ENCODE assay signal across 18 cellular contexts in the genomic region with DNA sequence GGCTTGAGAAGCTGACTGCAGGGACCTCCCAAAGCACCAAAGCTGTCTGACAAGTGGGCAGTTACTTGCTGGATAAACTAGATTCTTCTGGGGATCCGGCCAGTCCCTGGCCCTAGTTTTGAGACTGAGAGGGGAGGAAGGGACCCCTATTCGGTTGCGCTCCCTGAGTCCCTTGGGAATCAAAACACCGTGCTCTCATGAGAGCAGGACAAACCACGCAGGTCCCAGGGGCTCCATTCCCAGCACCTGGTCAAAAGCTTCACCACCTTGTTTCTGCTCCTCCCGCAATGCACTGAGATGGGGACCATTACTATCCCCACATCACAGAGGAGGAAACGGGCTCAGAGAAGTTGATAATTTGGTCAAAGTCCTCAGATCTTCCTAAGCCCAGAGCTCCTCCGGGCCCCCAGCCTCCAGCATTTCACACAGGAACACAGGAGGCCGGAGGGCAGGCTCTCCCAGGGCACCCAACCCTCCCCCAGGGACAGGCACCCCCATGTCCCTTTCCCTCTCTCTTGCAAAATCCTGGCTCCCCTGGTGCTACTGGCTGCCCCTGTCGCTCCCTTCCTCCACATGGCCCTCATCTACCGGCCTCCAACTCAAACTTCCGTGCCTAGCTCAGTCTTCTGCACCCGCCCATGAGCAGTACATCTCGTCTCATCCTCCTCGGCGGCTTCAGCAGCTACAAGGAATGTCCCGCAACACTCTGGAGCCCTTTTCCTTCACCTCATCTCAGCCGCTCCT. TPM values are rescaled to one million over a fixed set of nuclear protein-coding genes. Genes with fewer than 3 reads are reported as not detected.
DNase-seq lines count a peak whose midpoint lies in the region; ATAC-seq and TF ChIP-seq lines count a peak whose summit lies in the region.
"Had no signal": no experiment of that assay in that cellular context is flagged by ENCODE, and none has a peak within 500 bp of the region (broad histone marks: within the 10 kb centered on the region; RNA-seq: fewer than 3 reads in every experiment).

No MANE protein-coding gene starts in this region.

- no peak for ATAC-seq in activated CD8-positive, alpha-beta T cell treated with anti-CD3 and anti-CD28 coated beads for 36 hours
- ATAC-seq in stimulated activated naive CD8-positive, alpha-beta T cell treated with anti-CD3 and anti-CD28 coated beads, Interleukin-15, amount 100 ng/mL, for 72 hours: no peak
- ATAC-seq: activated CD4-positive, CD25-positive, alpha-beta regulatory T cell treated with anti-CD3 and anti-CD28 coated beads, Interleukin-2, amount 50 U/mL, for 24 hours; gastrocnemius medialis; pancreas had no signal

- H3K27me3 ChIP-seq in smooth muscle cell (ENCODE audit: low read depth): no peaks in the 10 kb centered on the region
- H3K27me3 ChIP-seq: gastrocnemius medialis, pancreas, spleen had no signal

- H3K36me3 ChIP-seq in smooth muscle cell (ENCODE audit: low read depth): no peaks in the 10 kb centered on the region

- H3K9me3 ChIP-seq in smooth muscle cell (replicated peaks; ENCODE audit: low read depth): no peaks in the 10 kb centered on the region
- H3K9me3 ChIP-seq: gastrocnemius medialis, pancreas, spleen had no signal

- intact Hi-C loops in activated naive CD4-positive, alpha-beta T cell treated with anti-CD3 and anti-CD28 coated beads for 36 hours (cut with micrococcal nuclease): no loop called here
- intact Hi-C loops in activated CD8-positive, alpha-beta T cell treated with anti-CD3 and anti-CD28 coated beads for 36 hours (cut with micrococcal nuclease): no loop called here

- peaks cover 26% of the 10 kb centered on the region for H3K4me1 Mint-ChIP-seq in activated naive CD4-positive, alpha-beta T cell treated with anti-CD3 and anti-CD28 coated beads, Interleukin-2, amount 10 ng/mL, durations not matched to agents 7 days and 5 days
- peaks cover 26% of the 10 kb centered on the region for H3K4me1 Mint-ChIP-seq in activated naive CD4-positive, alpha-beta T cell treated with anti-CD3 and anti-CD28 coated beads for 36 hours (ENCODE audit: low read depth)
- H3K4me1 Mint-ChIP-seq in activated CD8-positive, alpha-beta T cell treated with anti-CD3 and anti-CD28 coated beads for 36 hours (ENCODE audit: low read depth): peaks cover 28% of the 10 kb centered on the region
- H3K4me1 Mint-ChIP-seq in immature natural killer cell: peaks cover 23 to 26% of the 10 kb centered on the region in 2 donors
- peaks cover 53% of the 10 kb centered on the region for H3K4me1 Mint-ChIP-seq in stimulated activated naive CD8-positive, alpha-beta T cell treated with anti-CD3 and anti-CD28 coated beads, Interleukin-15, amount 100 ng/mL, for 72 hours

- H2AFZ ChIP-seq in smooth muscle cell (ENCODE audit: low read depth): no peak overlapping the region
- H2AFZ ChIP-seq: PC-9 had no signal

- TF ChIP-seq CTCF in activated CD8-positive, alpha-beta T cell treated with anti-CD3 and anti-CD28 coated beads for 36 hours (IDR thresholded peaks at IDR 0.05): no peak
- TF ChIP-seq CTCF in smooth muscle cell (IDR thresholded peaks at IDR 0.05; ENCODE audit: borderline replicate concordance, insufficient read depth, poor library complexity, severe bottlenecking): no peak

- no peak overlapping the region for H3K4me2 ChIP-seq in smooth muscle cell
- H3K4me2 ChIP-seq: PC-9 had no signal

- H3K9me3 Mint-ChIP-seq in activated naive CD4-positive, alpha-beta T cell treated with anti-CD3 and anti-CD28 coated beads, Interleukin-2, amount 10 ng/mL, durations not matched to agents 7 days and 5 days: no peaks in the 10 kb centered on the region
- H3K9me3 Mint-ChIP-seq in activated naive CD4-positive, alpha-beta T cell treated with anti-CD3 and anti-CD28 coated beads for 36 hours: no peaks in the 10 kb centered on the region
- H3K9me3 Mint-ChIP-seq in activated CD8-positive, alpha-beta T cell treated with anti-CD3 and anti-CD28 coated beads for 36 hours: no peaks in the 10 kb centered on the region
- no peaks in the 10 kb centered on the region for H3K9me3 Mint-ChIP-seq in immature natural killer cell
- no peaks in the 10 kb centered on the region for H3K9me3 Mint-ChIP-seq in stimulated activated naive CD8-positive, alpha-beta T cell treated with anti-CD3 and anti-CD28 coated beads, Interleukin-15, amount 100 ng/mL, for 72 hours

- H3K4me1 ChIP-seq in smooth muscle cell (ENCODE audit: low read depth): peaks cover 13% of the 10 kb centered on the region

- H3F3A ChIP-seq in smooth muscle cell (ENCODE audit: low read depth): peaks cover 12% of the 10 kb centered on the region

- peak overlapping the region; percentile 28 for H3K27ac Mint-ChIP-seq in activated naive CD4-positive, alpha-beta T cell treated with anti-CD3 and anti-CD28 coated beads, Interleukin-2, amount 10 ng/mL, durations not matched to agents 7 days and 5 days
- no peak overlapping the region for H3K27ac Mint-ChIP-seq in activated naive CD4-positive, alpha-beta T cell treated with anti-CD3 and anti-CD28 coated beads for 36 hours
- peak overlapping the region; percentile 56 for H3K27ac Mint-ChIP-seq in activated CD8-positive, alpha-beta T cell treated with anti-CD3 and anti-CD28 coated beads for 36 hours
- H3K27ac Mint-ChIP-seq in immature natural killer cell: peak overlapping the region in 5 of 6 donors; percentile 40 to 84 (median 78)
- peak overlapping the region; percentile 42 to 82 for H3K27ac Mint-ChIP-seq in stimulated activated naive CD8-positive, alpha-beta T cell treated with anti-CD3 and anti-CD28 coated beads, Interleukin-15, amount 100 ng/mL, for 72 hours

- H3K79me2 ChIP-seq in smooth muscle cell (ENCODE audit: low read depth): peaks cover 9% of the 10 kb centered on the region

- H3K4me3 Mint-ChIP-seq in activated naive CD4-positive, alpha-beta T cell treated with anti-CD3 and anti-CD28 coated beads, Interleukin-2, amount 10 ng/mL, durations not matched to agents 7 days and 5 days: no peak overlapping the region
- no peak overlapping the region for H3K4me3 Mint-ChIP-seq in activated naive CD4-positive, alpha-beta T cell treated with anti-CD3 and anti-CD28 coated beads for 36 hours
- peak overlapping the region; percentile 48 for H3K4me3 Mint-ChIP-seq in activated CD8-positive, alpha-beta T cell treated with anti-CD3 and anti-CD28 coated beads for 36 hours
- H3K4me3 Mint-ChIP-seq in immature natural killer cell: peak overlapping the region in 2 of 5 donors; percentile 42 to 58
- H3K4me3 Mint-ChIP-seq in stimulated activated naive CD8-positive, alpha-beta T cell treated with anti-CD3 and anti-CD28 coated beads, Interleukin-15, amount 100 ng/mL, for 72 hours: peak overlapping the region in 1 of 2 donors; percentile 6

- no peak for DNase-seq in activated naive CD4-positive, alpha-beta T cell treated with anti-CD3 and anti-CD28 coated beads, Interleukin-2, amount 10 ng/mL, durations not matched to agents 7 days and 5 days
- DNase-seq in activated naive CD4-positive, alpha-beta T cell treated with anti-CD3 and anti-CD28 coated beads for 36 hours: no peak
- DNase-seq in activated CD8-positive, alpha-beta T cell treated with anti-CD3 and anti-CD28 coated beads for 36 hours: no peak
- DNase-seq in immature natural killer cell: no peak
- no peak for DNase-seq in stimulated activated naive CD8-positive, alpha-beta T cell treated with anti-CD3 and anti-CD28 coated beads, Interleukin-15, amount 100 ng/mL, for 72 hours
- DNase-seq in NOMO-1 treated with dmso at 0.1 percent for 144 hours (lab: John Stamatoyannopoulos, UW; ENCODE audit: unreplicated experiment): no peak
- DNase-seq in stimulated activated CD4-positive, alpha-beta T cell treated with anti-CD3 and anti-CD28 coated beads, Interleukin-2, amount 100 ng/mL, for 24 hours: no peak
- DNase-seq in smooth muscle cell (lab: John Stamatoyannopoulos, UW; ENCODE audit: unreplicated experiment): no peak
- DNase-seq: activated effector memory CD4-positive, alpha-beta T cell treated with anti-CD3 and anti-CD28 coated beads, Interleukin-2, amount 50 U/mL, for 16 hours; DMS79 treated with DMSO at 0.1 percent for 48 hours; gastrocnemius medialis; KG1; NCI-H1694; NCI-H510A; PC-9 had no signal

- no peak overlapping the region for H3K4me3 ChIP-seq in smooth muscle cell
- H3K4me3 ChIP-seq: gastrocnemius medialis, pancreas, PC-9, spleen had no signal

- no peak overlapping the region for H3K9ac ChIP-seq in smooth muscle cell (ENCODE audit: low read depth)

- peaks cover 18% of the 10 kb centered on the region for H3K36me3 Mint-ChIP-seq in activated naive CD4-positive, alpha-beta T cell treated with anti-CD3 and anti-CD28 coated beads, Interleukin-2, amount 10 ng/mL, durations not matched to agents 7 days and 5 days
- peaks cover 16% of the 10 kb centered on the region for H3K36me3 Mint-ChIP-seq in activated naive CD4-positive, alpha-beta T cell treated with anti-CD3 and anti-CD28 coated beads for 36 hours (ENCODE audit: low read depth)
- H3K36me3 Mint-ChIP-seq in activated CD8-positive, alpha-beta T cell treated with anti-CD3 and anti-CD28 coated beads for 36 hours (ENCODE audit: low read depth): peaks cover 23% of the 10 kb centered on the region
- H3K36me3 Mint-ChIP-seq in immature natural killer cell: peaks cover 0 to 7% (median 0%) of the 10 kb centered on the region in 3 donors

- H4K20me1 ChIP-seq in smooth muscle cell (ENCODE audit: low read depth): peaks cover 5% of the 10 kb centered on the region

- 95% methylated on average over 18 of the region's 18 CpGs for WGBS in smooth muscle cell (ENCODE audit: low lambda C conversion rate)

- POLR2A ChIA-PET in activated CD8-positive, alpha-beta T cell treated with anti-CD3 and anti-CD28 coated beads for 36 hours (lab: Charles Lee): interaction anchor here (1.3 to 9.5 kb wide), 4 partner anchors 10 to 117 kb away, joined by 3 to 100 read pairs (median 8); a partner anchor contains a TSS

- CTCF ChIA-PET in activated naive CD4-positive, alpha-beta T cell treated with anti-CD3 and anti-CD28 coated beads, Interleukin-2, amount 10 ng/mL, durations not matched to agents 7 days and 5 days (lab: Charles Lee): interaction anchor here (1.1 kb wide), 3 partner anchors 31 to 260 kb away, joined by 3 to 4 read pairs (median 3); a partner anchor contains a TSS
- CTCF ChIA-PET in activated naive CD4-positive, alpha-beta T cell treated with anti-CD3 and anti-CD28 coated beads for 36 hours (lab: Charles Lee): interaction anchor here (0.6 to 1.6 kb wide), 4 partner anchors 11 to 208 kb away, joined by 3 to 7 read pairs (median 4); a partner anchor contains a TSS
- CTCF ChIA-PET in activated CD8-positive, alpha-beta T cell treated with anti-CD3 and anti-CD28 coated beads for 36 hours (lab: Charles Lee): interaction anchor here (0.8 to 9.8 kb wide), 7 partner anchors 11 to 386 kb away, joined by 3 to 78 read pairs (median 5); a partner anchor contains a TSS

- no peak overlapping the region for H3K27ac ChIP-seq in smooth muscle cell (ENCODE audit: low read depth)
- H3K27ac ChIP-seq: pancreas, PC-9 had no signal

- no peaks in the 10 kb centered on the region for H3K27me3 Mint-ChIP-seq in activated naive CD4-positive, alpha-beta T cell treated with anti-CD3 and anti-CD28 coated beads, Interleukin-2, amount 10 ng/mL, durations not matched to agents 7 days and 5 days
- H3K27me3 Mint-ChIP-seq in activated naive CD4-positive, alpha-beta T cell treated with anti-CD3 and anti-CD28 coated beads for 36 hours (ENCODE audit: low read depth): no peaks in the 10 kb centered on the region
- H3K27me3 Mint-ChIP-seq in activated CD8-positive, alpha-beta T cell treated with anti-CD3 and anti-CD28 coated beads for 36 hours: no peaks in the 10 kb centered on the region
- H3K27me3 Mint-ChIP-seq in immature natural killer cell (ENCODE audit: low read depth in 3 of 3): peaks cover 0 to 4% (median 4%) of the 10 kb centered on the region in 3 donors
- no peaks in the 10 kb centered on the region for H3K27me3 Mint-ChIP-seq in stimulated activated naive CD8-positive, alpha-beta T cell treated with anti-CD3 and anti-CD28 coated beads, Interleukin-15, amount 100 ng/mL, for 72 hours

RNA-seq across cellular contexts. Expression of a gene that starts 3.3 kb away (rescaled TPM):
- 10 to 100 TPM; 24.5 to 25.5 TPM for total RNA-seq in activated naive CD4-positive, alpha-beta T cell treated with anti-CD3 and anti-CD28 coated beads for 36 hours
- total RNA-seq in activated CD8-positive, alpha-beta T cell treated with anti-CD3 and anti-CD28 coated beads for 36 hours: 10 to 100 TPM; 37.1 to 42.2 TPM
- 10 to 100 TPM in 2 of 3 donors, 1 to 10 TPM in 1; 5.4 to 27.1 (median 18.7) TPM for polyA plus RNA-seq in immature natural killer cell
- 9.8 and 13.3 TPM in 2 replicates for total RNA-seq in smooth muscle cell
- 15.4 and 17.4 TPM in 2 replicates for polyA plus RNA-seq in smooth muscle cell

RNA-seq across cellular contexts. Expression of a gene that starts 11.2 kb away (rescaled TPM):
- total RNA-seq in activated naive CD4-positive, alpha-beta T cell treated with anti-CD3 and anti-CD28 coated beads for 36 hours: 100 to 1,000 TPM; 109 to 117 TPM
- 100 to 1,000 TPM; 117 to 126 TPM for total RNA-seq in activated CD8-positive, alpha-beta T cell treated with anti-CD3 and anti-CD28 coated beads for 36 hours
- polyA plus RNA-seq in immature natural killer cell (10 to 100 TPM; 55.9 to 67.5 (median 64.0) TPM), smooth muscle cell (90.5 and 107 TPM in 2 replicates)
- 32.6 and 48.4 TPM in 2 replicates for total RNA-seq in smooth muscle cell

RNA-seq across cellular contexts. Expression of a gene that starts 15.1 kb away (rescaled TPM):
- total RNA-seq in activated naive CD4-positive, alpha-beta T cell treated with anti-CD3 and anti-CD28 coated beads for 36 hours: 1 to 10 TPM; 8.1 to 9.6 TPM
- 10 to 100 TPM; 16.6 to 16.8 TPM for total RNA-seq in activated CD8-positive, alpha-beta T cell treated with anti-CD3 and anti-CD28 coated beads for 36 hours
- 1 to 10 TPM; 3.2 to 4.0 (median 3.9) TPM for polyA plus RNA-seq in immature natural killer cell
- 3.8 and 8.7 TPM in 2 replicates for total RNA-seq in smooth muscle cell
- polyA plus RNA-seq in smooth muscle cell: 16.1 and 31.7 TPM in 2 replicates

RNA-seq across cellular contexts. Expression of a gene that starts 38.3 kb away (rescaled TPM):
- total RNA-seq in activated naive CD4-positive, alpha-beta T cell treated with anti-CD3 and anti-CD28 coated beads for 36 hours: 10 to 100 TPM; 65.0 to 68.7 TPM
- total RNA-seq in activated CD8-positive, alpha-beta T cell treated with anti-CD3 and anti-CD28 coated beads for 36 hours: 10 to 100 TPM; 54.4 to 58.5 TPM
- polyA plus RNA-seq in immature natural killer cell: 10 to 100 TPM; 51.2 to 85.8 (median 69.1) TPM
- 26.4 and 27.6 TPM in 2 replicates for total RNA-seq in smooth muscle cell
- polyA plus RNA-seq in smooth muscle cell: 91.4 and 111 TPM in 2 replicates

RNA-seq across cellular contexts. Expression of a gene that starts 47.4 kb away (rescaled TPM):
- 10 to 100 TPM; 20.7 to 21.0 TPM for total RNA-seq in activated naive CD4-positive, alpha-beta T cell treated with anti-CD3 and anti-CD28 coated beads for 36 hours
- total RNA-seq in activated CD8-positive, alpha-beta T cell treated with anti-CD3 and anti-CD28 coated beads for 36 hours: 10 to 100 TPM; 13.2 to 16.2 TPM
- polyA plus RNA-seq in immature natural killer cell (1 to 10 TPM in 2 of 3 donors, not detected in 1; 1.6 to 7.6 TPM), smooth muscle cell (4.6 and 8.2 TPM in 2 replicates)
- total RNA-seq in smooth muscle cell: 8.4 and 21.8 TPM in 2 replicates
